8 cellular contexts compared by ENCODE assay signal in the genomic region with DNA sequence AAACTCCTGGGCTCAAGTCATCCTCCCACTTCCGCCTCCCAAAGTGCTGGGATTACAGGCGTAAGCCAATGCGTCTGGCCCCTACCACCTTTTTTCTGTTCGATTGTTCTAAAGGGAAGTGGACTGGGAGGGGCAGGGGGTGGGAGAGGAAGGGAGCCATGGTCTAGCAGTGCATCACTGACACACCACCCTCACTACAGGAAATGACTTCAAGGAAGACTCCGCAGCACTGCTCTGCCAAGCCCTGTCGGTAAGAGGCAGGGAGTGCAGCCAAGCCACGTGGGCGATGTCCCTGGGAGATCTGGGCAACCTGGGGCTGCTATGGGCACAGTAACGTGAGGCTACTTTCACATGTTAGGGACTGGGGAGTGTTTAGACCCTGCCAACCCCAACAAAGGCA.
A peak's percentile ranks its signal among the peaks of the same experiment; 100 is the strongest.
DNase-seq lines count a peak whose midpoint lies in the region; ATAC-seq lines count a peak whose summit lies in the region.

No MANE protein-coding gene starts in this region.

- DNase-seq in EH (ENCODE audit: low read depth), result peak; percentile 32
- peak; percentile 15 for DNase-seq in RPMI8226
- DNase-seq in activated naive CD4-positive, alpha-beta T cell treated with Interleukin-2 at 50 U/mL for 16 hours, result peak; percentile 64
- DNase-seq in iPS-NIHi7 (ENCODE audit: extremely low spot score), result peak; percentile 56
- peak; percentile 28 for DNase-seq in stimulated activated CD8-positive, alpha-beta memory T cell treated with anti-CD3 and anti-CD28 coated beads, Interleukin-12 subunit alpha, Interleukin-12 subunit beta, amount 100 ng/mL, for 1 hour (ENCODE audit: low read depth)
- no peak for DNase-seq in middle frontal gyrus (ENCODE audit: extremely low spot score, low spot score)

- ATAC-seq in HG02981 (IDR thresholded peaks at IDR 0.05; ENCODE audit: unreplicated experiment) (no peak), GM18498 (IDR thresholded peaks at IDR 0.05; ENCODE audit: unreplicated experiment) (no peak)
